23 cellular contexts compared by ENCODE assay signal in the genomic region with DNA sequence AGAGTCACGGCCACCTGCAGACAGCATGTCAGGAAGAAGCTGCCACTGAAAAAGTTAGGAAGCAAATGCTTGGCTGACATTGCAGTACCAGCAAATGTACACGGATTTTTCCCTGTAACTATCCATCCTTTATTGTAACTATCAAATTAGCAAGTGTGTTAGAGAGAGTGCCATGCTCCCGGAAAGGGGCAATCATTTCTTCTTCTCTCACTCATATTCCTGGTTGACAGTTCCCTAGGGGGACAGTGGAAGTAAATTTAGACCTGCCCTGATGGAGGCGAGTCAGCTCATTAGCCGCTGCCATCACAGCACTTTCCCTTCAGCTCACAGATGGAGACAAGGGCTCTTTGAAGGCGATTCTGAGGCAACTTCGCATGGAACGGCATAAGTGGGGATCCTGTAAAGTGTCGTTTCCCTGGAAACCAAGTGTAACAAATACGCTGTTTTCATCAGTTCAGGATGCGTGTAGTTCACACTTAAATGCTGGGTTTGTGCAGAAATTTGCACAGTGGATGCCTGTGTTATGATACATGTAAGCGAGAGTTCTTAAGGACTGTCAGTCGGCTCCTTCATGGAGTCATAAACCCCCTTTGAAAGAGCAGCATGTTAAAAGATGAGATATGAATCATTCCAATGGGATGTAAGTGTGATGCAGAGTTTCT.
DNase-seq lines count a peak whose midpoint lies in the region; ATAC-seq and TF ChIP-seq lines count a peak whose summit lies in the region.
"Had no signal": no experiment of that assay in that cellular context is flagged by ENCODE, and none has a peak within 500 bp of the region (broad histone marks: within the 10 kb centered on the region; RNA-seq: fewer than 3 reads in every experiment).

No MANE protein-coding gene starts in this region.

- no peaks in the 10 kb centered on the region for H3K36me3 ChIP-seq in gastroesophageal sphincter
- no peaks in the 10 kb centered on the region for H3K36me3 ChIP-seq in lower lobe of right lung
- H3K36me3 ChIP-seq: BLaER1, MG63 had no signal

- H3K4me1 ChIP-seq in gastroesophageal sphincter (no peaks in the 10 kb centered on the region), lower lobe of right lung (no peaks in the 10 kb centered on the region)
- H3K4me1 ChIP-seq: BLaER1 had no signal

- no peaks in the 10 kb centered on the region for H3K9me3 ChIP-seq in gastroesophageal sphincter
- H3K9me3 ChIP-seq in lower lobe of right lung: no peaks in the 10 kb centered on the region
- H3K9me3 ChIP-seq: BLaER1, MG63 had no signal

- intact Hi-C loops in lower lobe of right lung (cut with DNase I): no loop called here

- no peaks in the 10 kb centered on the region for H3K27me3 ChIP-seq in gastroesophageal sphincter
- no peaks in the 10 kb centered on the region for H3K27me3 ChIP-seq in lower lobe of right lung (ENCODE audit: low read depth)
- H3K27me3 ChIP-seq: BLaER1, MG63 had no signal

- H3K4me3 ChIP-seq in gastroesophageal sphincter: no peak overlapping the region
- no peak overlapping the region for H3K4me3 ChIP-seq in lower lobe of right lung
- H3K4me3 ChIP-seq: BLaER1, GM23338, MG63 had no signal

- TF ChIP-seq CTCF in gastroesophageal sphincter (IDR thresholded peaks at IDR 0.05) (no peak), lower lobe of right lung (IDR thresholded peaks at IDR 0.05) (no peak)

- H3K27ac ChIP-seq in gastroesophageal sphincter: no peak overlapping the region
- H3K27ac ChIP-seq in lower lobe of right lung: no peak overlapping the region
- H3K27ac ChIP-seq: 22Rv1, BLaER1, RWPE1 had no signal

- DNase-seq in NCI-H524 (lab: John Stamatoyannopoulos, UW) (peak; percentile 46 to 68), NCI-H524 treated with DMSO at 0.1 percent for 48 hours (lab: John Stamatoyannopoulos, UW) (no peak), astrocyte of the hippocampus (ENCODE audit: low read depth, low spot score) (peak; percentile 5), inferior parietal cortex (ENCODE audit: extremely low spot score) (peak; percentile 17), SHP77 treated with DMSO at 0.1 percent for 48 hours (lab: John Stamatoyannopoulos, UW) (no peak), lower lobe of right lung (no peak)
- DNase-seq: ACHN; CD4-positive, alpha-beta T cell; DMS53; HCEC 1CT; IMR-90; KG1; MG63; NCI-H2029; NCI-H2171; NCI-H526 treated with DMSO at 0.1 percent for 48 hours; SHP77 had no signal

- no peak for TF ChIP-seq EP300 in gastroesophageal sphincter (IDR thresholded peaks at IDR 0.05)

- 77 to 80% methylated on average over 8 to 9 of the region's 13 CpGs for WGBS in gastroesophageal sphincter (ENCODE audit: low coverage in 1 of 2), 2 donors

- no peak for ATAC-seq in gastroesophageal sphincter
- no peak for ATAC-seq in HG02759 (IDR thresholded peaks at IDR 0.05; ENCODE audit: unreplicated experiment)
- no peak for ATAC-seq in lower lobe of right lung
- ATAC-seq: GM23338 had no signal

- no peak for TF ChIP-seq POLR2A in gastroesophageal sphincter (IDR thresholded peaks at IDR 0.05)

Comparison
In these comparisons a context has a peak if more than half of its experiments do, and no peak if none do; other contexts are left out.
1. DNase-seq: peak in NCI-H524 (2 of 2), astrocyte of the hippocampus (single experiment) and inferior parietal cortex (single experiment); none in NCI-H524 treated with DMSO at 0.1 percent for 48 hours (single experiment), SHP77 treated with DMSO at 0.1 percent for 48 hours (single experiment) and lower lobe of right lung (single experiment).